ENCODE assay signal across 24 cellular contexts in genomic region chr14:20382526-20382925, GRCh38. TPM values are rescaled to one million over a fixed set of nuclear protein-coding genes. Genes with fewer than 3 reads are reported as not detected.
"Had no signal": no experiment of that assay in that cellular context is flagged by ENCODE, and none has a peak within 500 bp of the region (broad histone marks: within the 10 kb centered on the region; RNA-seq: fewer than 3 reads in every experiment).

No MANE protein-coding gene starts in this region.

- H2AFZ ChIP-seq: hepatocyte had no signal

- H3K4me1 ChIP-seq: left ventricle myocardium inferior, lower lobe of right lung, spleen, testis, tibial nerve, upper lobe of right lung, vagina had no signal

- H3K9me3 ChIP-seq: left ventricle myocardium inferior, lower lobe of right lung, neutrophil, spleen, testis, tibial nerve, upper lobe of right lung, vagina had no signal

- H3K27me3 Mint-ChIP-seq: dendritic cell treated with granulocyte-macrophage colony-stimulating factor and Interleukin-4, amounts not matched to agents 40 ng/mL and 50 ng/mL, for 4 days; natural killer cell treated with Interleukin-12 subunit alpha and Interleukin-12 subunit beta and Interleukin-15 and Interleukin-18, amount 100 ng/mL, for 72 hours had no signal

- H3K4me3 Mint-ChIP-seq: dendritic cell treated with granulocyte-macrophage colony-stimulating factor and Interleukin-4, amounts not matched to agents 40 ng/mL and 50 ng/mL, for 4 days; natural killer cell treated with Interleukin-12 subunit alpha and Interleukin-12 subunit beta and Interleukin-15 and Interleukin-18, amount 100 ng/mL, for 72 hours had no signal

- H3K9me3 Mint-ChIP-seq: dendritic cell treated with granulocyte-macrophage colony-stimulating factor and Interleukin-4, amounts not matched to agents 40 ng/mL and 50 ng/mL, for 4 days; natural killer cell treated with Interleukin-12 subunit alpha and Interleukin-12 subunit beta and Interleukin-15 and Interleukin-18, amount 100 ng/mL, for 72 hours had no signal

- ATAC-seq: left cardiac atrium; lower lobe of right lung; natural killer cell treated with Interleukin-12 subunit alpha and Interleukin-12 subunit beta and Interleukin-15 and Interleukin-18, amount 100 ng/mL, for 72 hours; sciatic nerve; upper lobe of right lung had no signal

- H3K4me2 ChIP-seq: hepatocyte had no signal

- H3K27ac Mint-ChIP-seq: dendritic cell treated with granulocyte-macrophage colony-stimulating factor and Interleukin-4, amounts not matched to agents 40 ng/mL and 50 ng/mL, for 4 days; natural killer cell treated with Interleukin-12 subunit alpha and Interleukin-12 subunit beta and Interleukin-15 and Interleukin-18, amount 100 ng/mL, for 72 hours had no signal

- H3K4me3 ChIP-seq: hepatocyte, left ventricle myocardium inferior, lower lobe of right lung, spleen, testis, tibial nerve, upper lobe of right lung, vagina had no signal

- H3K27me3 ChIP-seq: hepatocyte, neutrophil, spleen, testis, tibial nerve, upper lobe of right lung, vagina had no signal

- H3K27ac ChIP-seq: hepatocyte, left ventricle myocardium inferior, lower lobe of right lung, neutrophil, spleen, testis, tibial nerve, upper lobe of right lung, vagina had no signal

- DNase-seq: erythroblast; foreskin melanocyte; head of caudate nucleus; kidney; left cardiac atrium; left ventricle myocardium inferior; lower lobe of right lung; mesenchymal stem cell; midbrain; spleen; stimulated activated CD4-positive, alpha-beta T cell treated with anti-CD3 and anti-CD28 coated beads, Interleukin-15, amount 100 ng/mL, for 24 hours; stimulated activated CD4-positive, alpha-beta T cell treated with anti-CD3 and anti-CD28 coated beads, Interleukin-1b, Interleukin-23, amount 100 ng/mL, for 48 hours; stimulated activated CD4-positive, alpha-beta T cell treated with anti-CD3 and anti-CD28 coated beads, Interleukin-4, amount 100 ng/mL, for 24 hours; stimulated activated naive CD4-positive, alpha-beta T cell treated with Interleukin-2 at 50 U/mL for 16 hours; testis; upper lobe of right lung had no signal

RNA-seq across cellular contexts. Expression of gene KLHL33, which starts 53.4 kb away (rescaled TPM):
- total RNA-seq: endothelial cell of umbilical vein, hepatocyte had no signal
- polyA plus RNA-seq: endothelial cell of umbilical vein had no signal
